Comparison of ENCODE assay signal across 1 cellular context in the genomic region with DNA sequence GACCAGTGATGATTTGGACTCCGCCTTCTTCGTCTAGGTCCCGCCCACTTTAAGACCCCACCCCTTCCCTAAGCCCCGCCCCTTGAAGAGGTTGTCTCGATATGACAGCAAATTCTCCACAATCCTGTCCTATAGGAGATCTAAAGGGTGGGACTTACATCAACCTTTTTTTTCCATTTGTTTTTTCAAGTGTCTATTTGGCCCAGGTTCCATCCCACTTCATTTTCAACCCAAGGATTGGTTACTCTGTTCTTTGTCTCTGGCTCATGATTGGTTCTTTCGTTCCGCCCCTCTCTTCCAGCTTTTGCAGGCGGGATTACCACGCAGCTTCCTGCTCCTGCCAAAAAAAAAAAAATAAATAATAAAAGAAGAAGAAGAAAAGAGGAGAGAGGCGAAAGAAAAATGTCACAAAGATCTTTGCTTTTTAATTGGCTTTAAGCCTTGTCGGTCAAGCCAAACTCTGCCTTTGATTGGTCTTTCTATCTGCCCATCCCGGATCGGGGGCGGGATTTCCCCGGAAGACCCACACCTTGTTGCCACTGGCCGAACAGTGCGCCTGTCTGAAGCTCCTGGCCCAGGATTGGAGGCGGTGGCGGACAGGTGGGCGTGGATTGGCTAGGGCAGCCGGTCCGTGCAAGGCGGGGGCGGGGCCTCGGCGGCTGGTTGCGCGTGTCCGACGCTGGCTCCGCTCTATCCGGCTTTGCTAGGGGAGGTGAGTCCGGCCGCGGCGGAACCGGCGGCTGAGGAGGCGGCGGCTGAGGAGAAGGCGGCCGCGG.
A peak's percentile ranks its signal among the peaks of the same experiment; 100 is the strongest.
TF ChIP-seq lines count a peak whose summit lies in the region.

No MANE protein-coding gene starts in this region.

TF ChIP-seq in HepG2, 621 proteins besides CTCF, POLR2A, EP300 and RAD21 (continued from another document and continues in another):
- TF ChIP-seq KAT8 (CRISPR knock-in tag; IDR thresholded peaks at IDR 0.05) (peak; percentile 69), SIN3A (IDR thresholded peaks at IDR 0.05; ENCODE audit: borderline replicate concordance, low read depth, low read length) (peak; percentile 69; the same call in 1 of the 2 replicates), PHF20 (CRISPR knock-in tag; IDR thresholded peaks at IDR 0.05) (0 out of 2 replicates have a peak, but pooled peaks have one; percentile 50), ELF4 (CRISPR knock-in tag; IDR thresholded peaks at IDR 0.05; ENCODE audit: borderline replicate concordance) (peak; percentile 43; the same call in 1 of the 2 replicates), ZNF577 (CRISPR knock-in tag; IDR thresholded peaks at IDR 0.05; ENCODE audit: borderline replicate concordance, low read depth) (no peak), ZNF468 (CRISPR knock-in tag; IDR thresholded peaks at IDR 0.05) (no peak), HMG20A (CRISPR knock-in tag; IDR thresholded peaks at IDR 0.05; ENCODE audit: borderline replicate concordance) (no peak), ZNF101 (CRISPR knock-in tag; IDR thresholded peaks at IDR 0.05; ENCODE audit: borderline replicate concordance, low read depth) (no peak), KDM2A (CRISPR knock-in tag; IDR thresholded peaks at IDR 0.05; ENCODE audit: borderline replicate concordance, low read depth) (peak; percentile 59; the same call in 1 of the 2 replicates), MIXL1 (CRISPR knock-in tag; IDR thresholded peaks at IDR 0.05) (no peak), ZNF567 (CRISPR knock-in tag; IDR thresholded peaks at IDR 0.05; ENCODE audit: borderline replicate concordance) (no peak), ZNF768 (CRISPR knock-in tag; IDR thresholded peaks at IDR 0.05) (peak; percentile 34; the same call in 1 of the 2 replicates), FOXK2 (IDR thresholded peaks at IDR 0.05) (peak; percentile 63; the same call in 1 of the 2 replicates), ZNF607 (CRISPR knock-in tag; IDR thresholded peaks at IDR 0.05; ENCODE audit: borderline replicate concordance) (0 out of 2 replicates have a peak, but pooled peaks have one; percentile 40), ZBTB20 (CRISPR knock-in tag; IDR thresholded peaks at IDR 0.05; ENCODE audit: borderline replicate concordance, low read depth) (peak; percentile 39; the same call in 1 of the 2 replicates), PHF8 (CRISPR knock-in tag; IDR thresholded peaks at IDR 0.05) (peak; percentile 64), POGZ (CRISPR knock-in tag; IDR thresholded peaks at IDR 0.05) (peak; percentile 72), ISL2 (CRISPR knock-in tag; IDR thresholded peaks at IDR 0.05) (no peak), NCOR1 (IDR thresholded peaks at IDR 0.05; ENCODE audit: borderline replicate concordance, low read length) (peak; percentile 62; the same call in 1 of the 2 replicates), ZNF34 (CRISPR knock-in tag; IDR thresholded peaks at IDR 0.05; ENCODE audit: borderline replicate concordance) (no peak), CREB1 (IDR thresholded peaks at IDR 0.05) (peak; percentile 88), CREB1 (CRISPR knock-in tag; IDR thresholded peaks at IDR 0.05) (peak; percentile 91), SP2 (CRISPR knock-in tag; IDR thresholded peaks at IDR 0.05) (peak; percentile 99), ZNF775 (CRISPR knock-in tag; IDR thresholded peaks at IDR 0.05; ENCODE audit: borderline replicate concordance) (no peak), ONECUT2 (CRISPR knock-in tag; IDR thresholded peaks at IDR 0.05) (no peak), ZSCAN9 (CRISPR knock-in tag; IDR thresholded peaks at IDR 0.05; ENCODE audit: borderline replicate concordance) (no peak), ZNF598 (CRISPR knock-in tag; IDR thresholded peaks at IDR 0.05; ENCODE audit: borderline replicate concordance) (no peak), GATAD1 (CRISPR knock-in tag; IDR thresholded peaks at IDR 0.05) (peak; percentile 68), ZNF614 (CRISPR knock-in tag; IDR thresholded peaks at IDR 0.05; ENCODE audit: borderline replicate concordance) (peak; percentile 17; the same call in 1 of the 2 replicates), ZMYM4 (CRISPR knock-in tag; IDR thresholded peaks at IDR 0.05) (peak; percentile 71; the same call in 1 of the 2 replicates), ZNF441 (CRISPR knock-in tag; IDR thresholded peaks at IDR 0.05; ENCODE audit: borderline replicate concordance) (peak; percentile 99)
- TF ChIP-seq, protein P1, sequence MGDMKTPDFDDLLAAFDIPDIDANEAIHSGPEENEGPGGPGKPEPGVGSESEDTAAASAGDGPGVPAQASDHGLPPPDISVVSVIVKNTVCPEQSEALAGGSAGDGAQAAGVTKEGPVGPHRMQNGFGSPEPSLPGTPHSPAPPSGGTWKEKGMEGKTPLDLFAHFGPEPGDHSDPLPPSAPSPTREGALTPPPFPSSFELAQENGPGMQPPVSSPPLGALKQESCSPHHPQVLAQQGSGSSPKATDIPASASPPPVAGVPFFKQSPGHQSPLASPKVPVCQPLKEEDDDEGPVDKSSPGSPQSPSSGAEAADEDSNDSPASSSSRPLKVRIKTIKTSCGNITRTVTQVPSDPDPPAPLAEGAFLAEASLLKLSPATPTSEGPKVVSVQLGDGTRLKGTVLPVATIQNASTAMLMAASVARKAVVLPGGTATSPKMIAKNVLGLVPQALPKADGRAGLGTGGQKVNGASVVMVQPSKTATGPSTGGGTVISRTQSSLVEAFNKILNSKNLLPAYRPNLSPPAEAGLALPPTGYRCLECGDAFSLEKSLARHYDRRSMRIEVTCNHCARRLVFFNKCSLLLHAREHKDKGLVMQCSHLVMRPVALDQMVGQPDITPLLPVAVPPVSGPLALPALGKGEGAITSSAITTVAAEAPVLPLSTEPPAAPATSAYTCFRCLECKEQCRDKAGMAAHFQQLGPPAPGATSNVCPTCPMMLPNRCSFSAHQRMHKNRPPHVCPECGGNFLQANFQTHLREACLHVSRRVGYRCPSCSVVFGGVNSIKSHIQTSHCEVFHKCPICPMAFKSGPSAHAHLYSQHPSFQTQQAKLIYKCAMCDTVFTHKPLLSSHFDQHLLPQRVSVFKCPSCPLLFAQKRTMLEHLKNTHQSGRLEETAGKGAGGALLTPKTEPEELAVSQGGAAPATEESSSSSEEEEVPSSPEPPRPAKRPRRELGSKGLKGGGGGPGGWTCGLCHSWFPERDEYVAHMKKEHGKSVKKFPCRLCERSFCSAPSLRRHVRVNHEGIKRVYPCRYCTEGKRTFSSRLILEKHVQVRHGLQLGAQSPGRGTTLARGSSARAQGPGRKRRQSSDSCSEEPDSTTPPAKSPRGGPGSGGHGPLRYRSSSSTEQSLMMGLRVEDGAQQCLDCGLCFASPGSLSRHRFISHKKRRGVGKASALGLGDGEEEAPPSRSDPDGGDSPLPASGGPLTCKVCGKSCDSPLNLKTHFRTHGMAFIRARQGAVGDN (CRISPR knock-in tag; IDR thresholded peaks at IDR 0.05): peak; percentile 51
- TF ChIP-seq, protein P2, sequence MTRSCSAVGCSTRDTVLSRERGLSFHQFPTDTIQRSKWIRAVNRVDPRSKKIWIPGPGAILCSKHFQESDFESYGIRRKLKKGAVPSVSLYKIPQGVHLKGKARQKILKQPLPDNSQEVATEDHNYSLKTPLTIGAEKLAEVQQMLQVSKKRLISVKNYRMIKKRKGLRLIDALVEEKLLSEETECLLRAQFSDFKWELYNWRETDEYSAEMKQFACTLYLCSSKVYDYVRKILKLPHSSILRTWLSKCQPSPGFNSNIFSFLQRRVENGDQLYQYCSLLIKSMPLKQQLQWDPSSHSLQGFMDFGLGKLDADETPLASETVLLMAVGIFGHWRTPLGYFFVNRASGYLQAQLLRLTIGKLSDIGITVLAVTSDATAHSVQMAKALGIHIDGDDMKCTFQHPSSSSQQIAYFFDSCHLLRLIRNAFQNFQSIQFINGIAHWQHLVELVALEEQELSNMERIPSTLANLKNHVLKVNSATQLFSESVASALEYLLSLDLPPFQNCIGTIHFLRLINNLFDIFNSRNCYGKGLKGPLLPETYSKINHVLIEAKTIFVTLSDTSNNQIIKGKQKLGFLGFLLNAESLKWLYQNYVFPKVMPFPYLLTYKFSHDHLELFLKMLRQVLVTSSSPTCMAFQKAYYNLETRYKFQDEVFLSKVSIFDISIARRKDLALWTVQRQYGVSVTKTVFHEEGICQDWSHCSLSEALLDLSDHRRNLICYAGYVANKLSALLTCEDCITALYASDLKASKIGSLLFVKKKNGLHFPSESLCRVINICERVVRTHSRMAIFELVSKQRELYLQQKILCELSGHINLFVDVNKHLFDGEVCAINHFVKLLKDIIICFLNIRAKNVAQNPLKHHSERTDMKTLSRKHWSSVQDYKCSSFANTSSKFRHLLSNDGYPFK (CRISPR knock-in tag; IDR thresholded peaks at IDR 0.05; ENCODE audit: borderline replicate concordance): no peak; the same call in 1 of the 2 replicates
- TF ChIP-seq, protein P3, sequence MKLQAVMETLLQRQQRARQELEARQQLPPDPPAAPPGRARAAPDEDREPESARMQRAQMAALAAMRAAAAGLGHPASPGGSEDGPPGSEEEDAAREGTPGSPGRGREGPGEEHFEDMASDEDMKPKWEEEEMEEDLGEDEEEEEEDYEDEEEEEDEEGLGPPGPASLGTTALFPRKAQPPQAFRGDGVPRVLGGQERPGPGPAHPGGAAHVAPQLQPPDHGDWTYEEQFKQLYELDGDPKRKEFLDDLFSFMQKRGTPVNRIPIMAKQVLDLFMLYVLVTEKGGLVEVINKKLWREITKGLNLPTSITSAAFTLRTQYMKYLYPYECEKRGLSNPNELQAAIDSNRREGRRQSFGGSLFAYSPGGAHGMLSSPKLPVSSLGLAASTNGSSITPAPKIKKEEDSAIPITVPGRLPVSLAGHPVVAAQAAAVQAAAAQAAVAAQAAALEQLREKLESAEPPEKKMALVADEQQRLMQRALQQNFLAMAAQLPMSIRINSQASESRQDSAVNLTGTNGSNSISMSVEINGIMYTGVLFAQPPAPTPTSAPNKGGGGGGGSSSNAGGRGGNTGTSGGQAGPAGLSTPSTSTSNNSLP (IDR thresholded peaks at IDR 0.05; ENCODE audit: low read depth, low read length): no peak
- TF ChIP-seq, protein P4, sequence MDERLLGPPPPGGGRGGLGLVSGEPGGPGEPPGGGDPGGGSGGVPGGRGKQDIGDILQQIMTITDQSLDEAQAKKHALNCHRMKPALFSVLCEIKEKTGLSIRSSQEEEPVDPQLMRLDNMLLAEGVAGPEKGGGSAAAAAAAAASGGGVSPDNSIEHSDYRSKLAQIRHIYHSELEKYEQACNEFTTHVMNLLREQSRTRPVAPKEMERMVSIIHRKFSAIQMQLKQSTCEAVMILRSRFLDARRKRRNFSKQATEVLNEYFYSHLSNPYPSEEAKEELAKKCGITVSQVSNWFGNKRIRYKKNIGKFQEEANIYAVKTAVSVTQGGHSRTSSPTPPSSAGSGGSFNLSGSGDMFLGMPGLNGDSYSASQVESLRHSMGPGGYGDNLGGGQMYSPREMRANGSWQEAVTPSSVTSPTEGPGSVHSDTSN (CRISPR knock-in tag; IDR thresholded peaks at IDR 0.05): peak; percentile 99
- TF ChIP-seq, protein P5, sequence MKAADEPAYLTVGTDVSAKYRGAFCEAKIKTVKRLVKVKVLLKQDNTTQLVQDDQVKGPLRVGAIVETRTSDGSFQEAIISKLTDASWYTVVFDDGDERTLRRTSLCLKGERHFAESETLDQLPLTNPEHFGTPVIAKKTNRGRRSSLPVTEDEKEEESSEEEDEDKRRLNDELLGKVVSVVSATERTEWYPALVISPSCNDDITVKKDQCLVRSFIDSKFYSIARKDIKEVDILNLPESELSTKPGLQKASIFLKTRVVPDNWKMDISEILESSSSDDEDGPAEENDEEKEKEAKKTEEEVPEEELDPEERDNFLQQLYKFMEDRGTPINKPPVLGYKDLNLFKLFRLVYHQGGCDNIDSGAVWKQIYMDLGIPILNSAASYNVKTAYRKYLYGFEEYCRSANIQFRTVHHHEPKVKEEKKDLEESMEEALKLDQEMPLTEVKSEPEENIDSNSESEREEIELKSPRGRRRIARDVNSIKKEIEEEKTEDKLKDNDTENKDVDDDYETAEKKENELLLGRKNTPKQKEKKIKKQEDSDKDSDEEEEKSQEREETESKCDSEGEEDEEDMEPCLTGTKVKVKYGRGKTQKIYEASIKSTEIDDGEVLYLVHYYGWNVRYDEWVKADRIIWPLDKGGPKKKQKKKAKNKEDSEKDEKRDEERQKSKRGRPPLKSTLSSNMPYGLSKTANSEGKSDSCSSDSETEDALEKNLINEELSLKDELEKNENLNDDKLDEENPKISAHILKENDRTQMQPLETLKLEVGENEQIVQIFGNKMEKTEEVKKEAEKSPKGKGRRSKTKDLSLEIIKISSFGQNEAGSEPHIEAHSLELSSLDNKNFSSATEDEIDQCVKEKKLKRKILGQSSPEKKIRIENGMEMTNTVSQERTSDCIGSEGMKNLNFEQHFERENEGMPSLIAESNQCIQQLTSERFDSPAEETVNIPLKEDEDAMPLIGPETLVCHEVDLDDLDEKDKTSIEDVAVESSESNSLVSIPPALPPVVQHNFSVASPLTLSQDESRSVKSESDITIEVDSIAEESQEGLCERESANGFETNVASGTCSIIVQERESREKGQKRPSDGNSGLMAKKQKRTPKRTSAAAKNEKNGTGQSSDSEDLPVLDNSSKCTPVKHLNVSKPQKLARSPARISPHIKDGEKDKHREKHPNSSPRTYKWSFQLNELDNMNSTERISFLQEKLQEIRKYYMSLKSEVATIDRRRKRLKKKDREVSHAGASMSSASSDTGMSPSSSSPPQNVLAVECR (CRISPR knock-in tag; IDR thresholded peaks at IDR 0.05; ENCODE audit: borderline replicate concordance): peak; percentile 75; the same call in 1 of the 2 replicates
- TF ChIP-seq, protein P6, sequence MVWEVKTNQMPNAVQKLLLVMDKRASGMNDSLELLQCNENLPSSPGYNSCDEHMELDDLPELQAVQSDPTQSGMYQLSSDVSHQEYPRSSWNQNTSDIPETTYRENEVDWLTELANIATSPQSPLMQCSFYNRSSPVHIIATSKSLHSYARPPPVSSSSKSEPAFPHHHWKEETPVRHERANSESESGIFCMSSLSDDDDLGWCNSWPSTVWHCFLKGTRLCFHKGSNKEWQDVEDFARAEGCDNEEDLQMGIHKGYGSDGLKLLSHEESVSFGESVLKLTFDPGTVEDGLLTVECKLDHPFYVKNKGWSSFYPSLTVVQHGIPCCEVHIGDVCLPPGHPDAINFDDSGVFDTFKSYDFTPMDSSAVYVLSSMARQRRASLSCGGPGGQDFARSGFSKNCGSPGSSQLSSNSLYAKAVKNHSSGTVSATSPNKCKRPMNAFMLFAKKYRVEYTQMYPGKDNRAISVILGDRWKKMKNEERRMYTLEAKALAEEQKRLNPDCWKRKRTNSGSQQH (CRISPR knock-in tag; IDR thresholded peaks at IDR 0.05; ENCODE audit: low read depth): 0 out of 2 replicates have a peak, but pooled peaks have one; percentile 49
- TF ChIP-seq, protein P7, sequence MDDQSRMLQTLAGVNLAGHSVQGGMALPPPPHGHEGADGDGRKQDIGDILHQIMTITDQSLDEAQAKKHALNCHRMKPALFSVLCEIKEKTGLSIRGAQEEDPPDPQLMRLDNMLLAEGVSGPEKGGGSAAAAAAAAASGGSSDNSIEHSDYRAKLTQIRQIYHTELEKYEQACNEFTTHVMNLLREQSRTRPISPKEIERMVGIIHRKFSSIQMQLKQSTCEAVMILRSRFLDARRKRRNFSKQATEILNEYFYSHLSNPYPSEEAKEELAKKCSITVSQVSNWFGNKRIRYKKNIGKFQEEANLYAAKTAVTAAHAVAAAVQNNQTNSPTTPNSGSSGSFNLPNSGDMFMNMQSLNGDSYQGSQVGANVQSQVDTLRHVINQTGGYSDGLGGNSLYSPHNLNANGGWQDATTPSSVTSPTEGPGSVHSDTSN (CRISPR knock-in tag; IDR thresholded peaks at IDR 0.05; ENCODE audit: borderline replicate concordance): peak; percentile 99; the same call in 1 of the 2 replicates
- TF ChIP-seq, protein P8, sequence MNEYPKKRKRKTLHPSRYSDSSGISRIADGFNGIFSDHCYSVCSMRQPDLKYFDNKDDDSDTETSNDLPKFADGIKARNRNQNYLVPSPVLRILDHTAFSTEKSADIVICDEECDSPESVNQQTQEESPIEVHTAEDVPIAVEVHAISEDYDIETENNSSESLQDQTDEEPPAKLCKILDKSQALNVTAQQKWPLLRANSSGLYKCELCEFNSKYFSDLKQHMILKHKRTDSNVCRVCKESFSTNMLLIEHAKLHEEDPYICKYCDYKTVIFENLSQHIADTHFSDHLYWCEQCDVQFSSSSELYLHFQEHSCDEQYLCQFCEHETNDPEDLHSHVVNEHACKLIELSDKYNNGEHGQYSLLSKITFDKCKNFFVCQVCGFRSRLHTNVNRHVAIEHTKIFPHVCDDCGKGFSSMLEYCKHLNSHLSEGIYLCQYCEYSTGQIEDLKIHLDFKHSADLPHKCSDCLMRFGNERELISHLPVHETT (CRISPR knock-in tag; conservative IDR thresholded peaks at IDR 0.05): no peak
